28 cellular contexts compared by ENCODE assay signal in genomic region chr18:54530285-54530684, GRCh38.
DNase-seq lines count a peak whose midpoint lies in the region; ATAC-seq, FAIRE-seq and TF ChIP-seq lines count a peak whose summit lies in the region.
"Had no signal": no experiment of that assay in that cellular context is flagged by ENCODE, and none has a peak within 500 bp of the region (broad histone marks: within the 10 kb centered on the region; RNA-seq: fewer than 3 reads in every experiment).

No MANE protein-coding gene starts in this region.

- peaks cover 7% of the 10 kb centered on the region; the same call in 1 of the 2 replicates for H3K9me2 ChIP-seq in GM23338 (ENCODE audit: insufficient read depth)
- H3K9me2 ChIP-seq: SK-N-SH had no signal

- peak overlapping the region; percentile 35 for H3K4me3 ChIP-seq in GM23338
- peak overlapping the region; percentile 49 for H3K4me3 ChIP-seq in iPS-18a (ENCODE audit: low read length)

- H2AFZ ChIP-seq in GM23338: no peak overlapping the region

- peak overlapping the region; percentile 83 for H3K9ac ChIP-seq in iPS-18a (ENCODE audit: low read length)
- H3K9ac ChIP-seq: SK-N-SH had no signal

- H3K36me3 Mint-ChIP-seq in GM23338 (ENCODE audit: low read depth): no peaks in the 10 kb centered on the region; the same call in 1 of the 3 replicates

- H3K4me1 Mint-ChIP-seq in GM23338: peaks cover 51% of the 10 kb centered on the region

- peak overlapping the region; percentile 14; the same call in 1 of the 2 replicates for H3K27ac Mint-ChIP-seq in GM23338
- H3K27ac Mint-ChIP-seq: B cell had no signal

- H3K27me3 Mint-ChIP-seq in GM23338 (ENCODE audit: insufficient read depth, low read depth, poor library complexity): peaks cover 15% of the 10 kb centered on the region

- no peaks in the 10 kb centered on the region for H3F3A ChIP-seq in GM23338 (replicated peaks; ENCODE audit: low read depth)

- H3K36me3 ChIP-seq in GM23338 (ENCODE audit: insufficient read depth) (peaks cover 5% of the 10 kb centered on the region; the same call in 1 of the 2 replicates), iPS-18a (ENCODE audit: control insufficient read depth, low read depth, low read length) (peaks cover 3% of the 10 kb centered on the region)

- H3K79me2 ChIP-seq in GM23338 (replicated peaks; ENCODE audit: insufficient read depth): no peaks in the 10 kb centered on the region

- H3K27ac ChIP-seq in GM23338 (ENCODE audit: low read depth) (peak overlapping the region; percentile 98), iPS-18a (ENCODE audit: low read length) (no peak overlapping the region)
- H3K27ac ChIP-seq: 22Rv1 had no signal

- no peaks in the 10 kb centered on the region for H4K20me1 ChIP-seq in GM23338 (replicated peaks; ENCODE audit: insufficient read depth)

- TF ChIP-seq CTCF in GM23338 (conservative IDR thresholded peaks at IDR 0.05; ENCODE audit: low read depth in 2 of 2): no peak

- H3K4me1 ChIP-seq in GM23338 (ENCODE audit: insufficient read depth) (peaks cover 38% of the 10 kb centered on the region), iPS-18a (ENCODE audit: control insufficient read depth, low read depth, low read length) (peaks cover 50% of the 10 kb centered on the region)

- H3K4me3 Mint-ChIP-seq in GM23338: peak overlapping the region; percentile 63
- H3K4me3 Mint-ChIP-seq: B cell had no signal

- H3K9me3 Mint-ChIP-seq in GM23338: peaks cover 19% of the 10 kb centered on the region; the same call in 2 of the 3 replicates

- no peak for ATAC-seq in GM23338
- ATAC-seq: PC-3 had no signal

- FAIRE-seq in urothelium cell line (lab: Jason Lieb, UNC): no peak
- FAIRE-seq: GM12891, H54 had no signal

- H3K4me2 ChIP-seq in GM23338: peak overlapping the region; percentile 62
- H3K4me2 ChIP-seq: SK-N-SH had no signal

- peaks cover 9% of the 10 kb centered on the region for H3K9me3 ChIP-seq in iPS-18a (ENCODE audit: control insufficient read depth, low read depth, low read length)
- H3K9me3 ChIP-seq: SK-N-SH had no signal

- peak; percentile 3 for DNase-seq in NCI-H526 treated with DMSO at 0.1 percent for 48 hours (lab: John Stamatoyannopoulos, UW)
- no peak for DNase-seq in NCI-H526 (lab: John Stamatoyannopoulos, UW)
- DNase-seq in GM23338 (ENCODE audit: low spot score): no peak
- DNase-seq in NAMALWA (ENCODE audit: low spot score): peak; percentile 79
- no peak for DNase-seq in urothelium cell line (ENCODE audit: low spot score)
- no peak for DNase-seq in globus pallidus (ENCODE audit: low spot score)
- DNase-seq in NOMO-1 (lab: John Stamatoyannopoulos, UW; ENCODE audit: unreplicated experiment in 2 of 2): no peak
- DNase-seq: Calu3, GDM1, IMR-90, KG1, MM.1S, NCI-H1048, NCI-H1417, NCI-H187 treated with DMSO at 0.1 percent for 48 hours, NCI-H2171 treated with DMSO at 0.1 percent for 48 hours, NCI-H345, NCI-H524, NCI-H82, PC-3, SK-N-SH, SW 1271, T-helper 2 cell had no signal

- H3K27me3 ChIP-seq in GM23338 (ENCODE audit: insufficient read depth) (peaks cover 10% of the 10 kb centered on the region), iPS-18a (ENCODE audit: control insufficient read depth, insufficient read depth, low read length) (no peaks in the 10 kb centered on the region)

TF ChIP-seq in GM23338, 12 proteins besides CTCF, POLR2A, EP300 and RAD21 (continues in another document):
- TF ChIP-seq, protein P1, sequence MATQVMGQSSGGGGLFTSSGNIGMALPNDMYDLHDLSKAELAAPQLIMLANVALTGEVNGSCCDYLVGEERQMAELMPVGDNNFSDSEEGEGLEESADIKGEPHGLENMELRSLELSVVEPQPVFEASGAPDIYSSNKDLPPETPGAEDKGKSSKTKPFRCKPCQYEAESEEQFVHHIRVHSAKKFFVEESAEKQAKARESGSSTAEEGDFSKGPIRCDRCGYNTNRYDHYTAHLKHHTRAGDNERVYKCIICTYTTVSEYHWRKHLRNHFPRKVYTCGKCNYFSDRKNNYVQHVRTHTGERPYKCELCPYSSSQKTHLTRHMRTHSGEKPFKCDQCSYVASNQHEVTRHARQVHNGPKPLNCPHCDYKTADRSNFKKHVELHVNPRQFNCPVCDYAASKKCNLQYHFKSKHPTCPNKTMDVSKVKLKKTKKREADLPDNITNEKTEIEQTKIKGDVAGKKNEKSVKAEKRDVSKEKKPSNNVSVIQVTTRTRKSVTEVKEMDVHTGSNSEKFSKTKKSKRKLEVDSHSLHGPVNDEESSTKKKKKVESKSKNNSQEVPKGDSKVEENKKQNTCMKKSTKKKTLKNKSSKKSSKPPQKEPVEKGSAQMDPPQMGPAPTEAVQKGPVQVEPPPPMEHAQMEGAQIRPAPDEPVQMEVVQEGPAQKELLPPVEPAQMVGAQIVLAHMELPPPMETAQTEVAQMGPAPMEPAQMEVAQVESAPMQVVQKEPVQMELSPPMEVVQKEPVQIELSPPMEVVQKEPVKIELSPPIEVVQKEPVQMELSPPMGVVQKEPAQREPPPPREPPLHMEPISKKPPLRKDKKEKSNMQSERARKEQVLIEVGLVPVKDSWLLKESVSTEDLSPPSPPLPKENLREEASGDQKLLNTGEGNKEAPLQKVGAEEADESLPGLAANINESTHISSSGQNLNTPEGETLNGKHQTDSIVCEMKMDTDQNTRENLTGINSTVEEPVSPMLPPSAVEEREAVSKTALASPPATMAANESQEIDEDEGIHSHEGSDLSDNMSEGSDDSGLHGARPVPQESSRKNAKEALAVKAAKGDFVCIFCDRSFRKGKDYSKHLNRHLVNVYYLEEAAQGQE (IDR thresholded peaks at IDR 0.05; ENCODE audit: unreplicated experiment): no peak
- TF ChIP-seq, protein P2, sequence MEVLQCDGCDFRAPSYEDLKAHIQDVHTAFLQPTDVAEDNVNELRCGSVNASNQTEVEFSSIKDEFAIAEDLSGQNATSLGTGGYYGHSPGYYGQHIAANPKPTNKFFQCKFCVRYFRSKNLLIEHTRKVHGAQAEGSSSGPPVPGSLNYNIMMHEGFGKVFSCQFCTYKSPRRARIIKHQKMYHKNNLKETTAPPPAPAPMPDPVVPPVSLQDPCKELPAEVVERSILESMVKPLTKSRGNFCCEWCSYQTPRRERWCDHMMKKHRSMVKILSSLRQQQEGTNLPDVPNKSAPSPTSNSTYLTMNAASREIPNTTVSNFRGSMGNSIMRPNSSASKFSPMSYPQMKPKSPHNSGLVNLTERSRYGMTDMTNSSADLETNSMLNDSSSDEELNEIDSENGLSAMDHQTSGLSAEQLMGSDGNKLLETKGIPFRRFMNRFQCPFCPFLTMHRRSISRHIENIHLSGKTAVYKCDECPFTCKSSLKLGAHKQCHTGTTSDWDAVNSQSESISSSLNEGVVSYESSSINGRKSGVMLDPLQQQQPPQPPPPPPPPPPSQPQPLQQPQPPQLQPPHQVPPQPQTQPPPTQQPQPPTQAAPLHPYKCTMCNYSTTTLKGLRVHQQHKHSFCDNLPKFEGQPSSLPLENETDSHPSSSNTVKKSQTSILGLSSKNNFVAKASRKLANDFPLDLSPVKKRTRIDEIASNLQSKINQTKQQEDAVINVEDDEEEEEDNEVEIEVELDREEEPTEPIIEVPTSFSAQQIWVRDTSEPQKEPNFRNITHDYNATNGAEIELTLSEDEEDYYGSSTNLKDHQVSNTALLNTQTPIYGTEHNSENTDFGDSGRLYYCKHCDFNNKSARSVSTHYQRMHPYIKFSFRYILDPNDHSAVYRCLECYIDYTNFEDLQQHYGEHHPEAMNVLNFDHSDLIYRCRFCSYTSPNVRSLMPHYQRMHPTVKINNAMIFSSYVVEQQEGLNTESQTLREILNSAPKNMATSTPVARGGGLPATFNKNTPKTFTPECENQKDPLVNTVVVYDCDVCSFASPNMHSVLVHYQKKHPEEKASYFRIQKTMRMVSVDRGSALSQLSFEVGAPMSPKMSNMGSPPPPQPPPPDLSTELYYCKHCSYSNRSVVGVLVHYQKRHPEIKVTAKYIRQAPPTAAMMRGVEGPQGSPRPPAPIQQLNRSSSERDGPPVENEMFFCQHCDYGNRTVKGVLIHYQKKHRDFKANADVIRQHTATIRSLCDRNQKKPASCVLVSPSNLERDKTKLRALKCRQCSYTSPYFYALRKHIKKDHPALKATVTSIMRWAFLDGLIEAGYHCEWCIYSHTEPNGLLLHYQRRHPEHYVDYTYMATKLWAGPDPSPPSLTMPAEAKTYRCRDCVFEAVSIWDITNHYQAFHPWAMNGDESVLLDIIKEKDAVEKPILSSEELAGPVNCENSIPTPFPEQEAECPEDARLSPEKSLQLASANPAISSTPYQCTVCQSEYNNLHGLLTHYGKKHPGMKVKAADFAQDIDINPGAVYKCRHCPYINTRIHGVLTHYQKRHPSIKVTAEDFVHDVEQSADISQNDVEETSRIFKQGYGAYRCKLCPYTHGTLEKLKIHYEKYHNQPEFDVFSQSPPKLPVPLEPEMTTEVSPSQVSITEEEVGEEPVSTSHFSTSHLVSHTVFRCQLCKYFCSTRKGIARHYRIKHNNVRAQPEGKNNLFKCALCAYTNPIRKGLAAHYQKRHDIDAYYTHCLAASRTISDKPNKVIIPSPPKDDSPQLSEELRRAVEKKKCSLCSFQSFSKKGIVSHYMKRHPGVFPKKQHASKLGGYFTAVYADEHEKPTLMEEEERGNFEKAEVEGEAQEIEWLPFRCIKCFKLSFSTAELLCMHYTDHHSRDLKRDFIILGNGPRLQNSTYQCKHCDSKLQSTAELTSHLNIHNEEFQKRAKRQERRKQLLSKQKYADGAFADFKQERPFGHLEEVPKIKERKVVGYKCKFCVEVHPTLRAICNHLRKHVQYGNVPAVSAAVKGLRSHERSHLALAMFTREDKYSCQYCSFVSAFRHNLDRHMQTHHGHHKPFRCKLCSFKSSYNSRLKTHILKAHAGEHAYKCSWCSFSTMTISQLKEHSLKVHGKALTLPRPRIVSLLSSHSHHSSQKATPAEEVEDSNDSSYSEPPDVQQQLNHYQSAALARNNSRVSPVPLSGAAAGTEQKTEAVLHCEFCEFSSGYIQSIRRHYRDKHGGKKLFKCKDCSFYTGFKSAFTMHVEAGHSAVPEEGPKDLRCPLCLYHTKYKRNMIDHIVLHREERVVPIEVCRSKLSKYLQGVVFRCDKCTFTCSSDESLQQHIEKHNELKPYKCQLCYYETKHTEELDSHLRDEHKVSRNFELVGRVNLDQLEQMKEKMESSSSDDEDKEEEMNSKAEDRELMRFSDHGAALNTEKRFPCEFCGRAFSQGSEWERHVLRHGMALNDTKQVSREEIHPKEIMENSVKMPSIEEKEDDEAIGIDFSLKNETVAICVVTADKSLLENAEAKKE (CRISPR knock-in tag; IDR thresholded peaks at IDR 0.05): no peak
- no peak for TF ChIP-seq EZH2 (IDR thresholded peaks at IDR 0.05; ENCODE audit: low read depth, unreplicated experiment)
- TF ChIP-seq NANOG (IDR thresholded peaks at IDR 0.05; ENCODE audit: borderline replicate concordance): no peak
- no peak for TF ChIP-seq ZNF114 (CRISPR knock-in tag; IDR thresholded peaks at IDR 0.05)
- TF ChIP-seq JUNB (IDR thresholded peaks at IDR 0.05; ENCODE audit: unreplicated experiment): no peak
- TF ChIP-seq ZNF331 (CRISPR knock-in tag; IDR thresholded peaks at IDR 0.05; ENCODE audit: low read depth): no peak

Comparison
In these comparisons a context has a peak if more than half of its experiments do, and no peak if none do; other contexts are left out.
1. DNase-seq: peak in NCI-H526 treated with DMSO at 0.1 percent for 48 hours (single experiment) and NAMALWA (single experiment); none in NCI-H526 (0 of 2), GM23338 (single experiment), urothelium cell line (single experiment), globus pallidus (single experiment) and NOMO-1 (0 of 2).